In the genomic region with DNA sequence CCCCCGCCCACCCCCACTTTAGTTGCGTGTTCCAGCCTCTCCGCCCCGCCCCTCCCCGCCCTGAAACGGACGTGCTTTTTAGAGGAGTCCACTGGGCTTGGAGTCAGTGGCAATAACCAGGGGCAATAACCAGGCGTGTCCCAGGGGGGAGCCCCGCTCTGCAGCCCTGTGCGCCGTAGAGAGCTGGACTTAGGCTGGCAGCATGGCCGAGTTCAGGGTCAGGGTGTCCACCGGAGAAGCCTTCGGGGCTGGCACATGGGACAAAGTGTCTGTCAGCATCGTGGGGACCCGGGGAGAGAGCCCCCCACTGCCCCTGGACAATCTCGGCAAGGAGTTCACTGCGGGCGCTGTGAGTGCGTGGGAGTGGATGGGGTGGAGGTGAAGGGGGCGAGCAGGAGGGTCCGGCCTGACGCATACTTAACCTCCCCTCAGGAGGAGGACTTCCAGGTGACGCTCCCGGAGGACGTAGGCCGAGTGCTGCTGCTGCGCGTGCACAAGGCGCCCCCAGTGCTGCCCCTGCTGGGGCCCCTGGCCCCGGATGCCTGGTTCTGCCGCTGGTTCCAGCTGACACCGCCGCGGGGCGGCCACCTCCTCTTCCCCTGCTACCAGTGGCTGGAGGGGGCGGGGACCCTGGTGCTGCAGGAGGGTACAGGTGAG, we compare ENCODE assay signal across 9 cellular contexts. TPM values are rescaled to one million over a fixed set of nuclear protein-coding genes. Genes with fewer than 3 reads are reported as not detected.
DNase-seq lines count a peak whose midpoint lies in the region; ATAC-seq and TF ChIP-seq lines count a peak whose summit lies in the region.
"Had no signal": no experiment of that assay in that cellular context is flagged by ENCODE, and none has a peak within 500 bp of the region (broad histone marks: within the 10 kb centered on the region; RNA-seq: fewer than 3 reads in every experiment).

A gene with protein sequence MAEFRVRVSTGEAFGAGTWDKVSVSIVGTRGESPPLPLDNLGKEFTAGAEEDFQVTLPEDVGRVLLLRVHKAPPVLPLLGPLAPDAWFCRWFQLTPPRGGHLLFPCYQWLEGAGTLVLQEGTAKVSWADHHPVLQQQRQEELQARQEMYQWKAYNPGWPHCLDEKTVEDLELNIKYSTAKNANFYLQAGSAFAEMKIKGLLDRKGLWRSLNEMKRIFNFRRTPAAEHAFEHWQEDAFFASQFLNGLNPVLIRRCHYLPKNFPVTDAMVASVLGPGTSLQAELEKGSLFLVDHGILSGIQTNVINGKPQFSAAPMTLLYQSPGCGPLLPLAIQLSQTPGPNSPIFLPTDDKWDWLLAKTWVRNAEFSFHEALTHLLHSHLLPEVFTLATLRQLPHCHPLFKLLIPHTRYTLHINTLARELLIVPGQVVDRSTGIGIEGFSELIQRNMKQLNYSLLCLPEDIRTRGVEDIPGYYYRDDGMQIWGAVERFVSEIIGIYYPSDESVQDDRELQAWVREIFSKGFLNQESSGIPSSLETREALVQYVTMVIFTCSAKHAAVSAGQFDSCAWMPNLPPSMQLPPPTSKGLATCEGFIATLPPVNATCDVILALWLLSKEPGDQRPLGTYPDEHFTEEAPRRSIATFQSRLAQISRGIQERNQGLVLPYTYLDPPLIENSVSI (plus strand): TSS at position 106 of the 657 bp plus-strand sequence. CDS start 97 bp downstream, at position 203.

- H3K9ac ChIP-seq in mesenchymal stem cell (ENCODE audit: low read length): peak within 1 kb of the TSS; percentile 36

- H4K8ac ChIP-seq in mesenchymal stem cell (ENCODE audit: low read length): peak within 1 kb of the TSS; percentile 31

- peaks cover 0 to 4% (median 0%) of the 10 kb centered on the region in 4 donors for H3K4me1 Mint-ChIP-seq in CD4-positive, alpha-beta memory T cell

- H3K9me3 Mint-ChIP-seq in CD4-positive, alpha-beta memory T cell: peaks cover 0 to 7% (median 0%) of the 10 kb centered on the region in 8 donors

- no peak for DNase-seq in RWPE2 (ENCODE audit: low spot score)
- DNase-seq in dorsolateral prefrontal cortex: no peak
- DNase-seq in mesenchymal stem cell: no peak
- DNase-seq in stimulated activated naive CD8-positive, alpha-beta T cell treated with anti-CD3 and anti-CD28 coated beads, Interleukin-15, Interleukin-2, amounts not matched to agents 100 U/mL and 50 U/mL, for 24 hours: no peak
- DNase-seq in mesenteric fat pad (ENCODE audit: low spot score): no peak
- no peak for DNase-seq in CD4-positive, alpha-beta memory T cell
- DNase-seq: NCI-H524, Right ventricle myocardium superior had no signal

- peak; percentile 33; the same call in 1 of the 3 replicates for ATAC-seq in RWPE2 (ENCODE audit: low read depth)
- peak; percentile 37 for ATAC-seq in stimulated activated naive CD8-positive, alpha-beta T cell treated with anti-CD3 and anti-CD28 coated beads, Interleukin-15, Interleukin-2, amounts not matched to agents 100 U/mL and 50 U/mL, for 24 hours
- no peak for ATAC-seq in GM21390 (IDR thresholded peaks at IDR 0.05; ENCODE audit: unreplicated experiment)

- peak within 1 kb of the TSS in 1 of 2 experiments; percentile 90 for H3K23ac ChIP-seq in mesenchymal stem cell (ENCODE audit: low read length in 2 of 2)

- H3K4me1 ChIP-seq in RWPE2 (ENCODE audit: insufficient read depth, poor library complexity, severe bottlenecking): peaks cover 17% of the 10 kb centered on the region
- peaks cover 7% of the 10 kb centered on the region for H3K4me1 ChIP-seq in mesenchymal stem cell (ENCODE audit: control insufficient read depth, insufficient read depth, low read depth, low read length)
- H3K4me1 ChIP-seq in CD4-positive, alpha-beta memory T cell (ENCODE audit: insufficient read depth, low read length): no peaks in the 10 kb centered on the region

- H2BK12ac ChIP-seq in mesenchymal stem cell (ENCODE audit: low read length in 2 of 2): peak within 1 kb of the TSS in 1 of 2 experiments; percentile 43

- H3K36me3 Mint-ChIP-seq in CD4-positive, alpha-beta memory T cell: peaks cover 0 to 6% of the 10 kb centered on the region in 2 donors

- 21% methylated on average over 33 of the region's 37 CpGs for WGBS in mesenchymal stem cell

- H3K27ac ChIP-seq in RWPE2 (ENCODE audit: poor library complexity, severe bottlenecking) (no peak within 1 kb of the TSS), dorsolateral prefrontal cortex (peak within 1 kb of the TSS in 2 of 59 donors; percentile 3 to 58), mesenchymal stem cell (ENCODE audit: low read length, poor library complexity, severe bottlenecking) (no peak within 1 kb of the TSS)
- no peak within 1 kb of the TSS for H3K27ac ChIP-seq in CD4-positive, alpha-beta memory T cell (ENCODE audit: low read depth, low read length)

- H3K79me1 ChIP-seq in mesenchymal stem cell (replicated peaks; ENCODE audit: low read length, poor library complexity, severe bottlenecking): no peaks in the 10 kb centered on the region

- peak within 1 kb of the TSS; percentile 40 for H4K91ac ChIP-seq in mesenchymal stem cell (ENCODE audit: low read length)

- no peak within 1 kb of the TSS for H2BK120ac ChIP-seq in mesenchymal stem cell (ENCODE audit: low read depth, low read length)

- H2AFZ ChIP-seq in mesenchymal stem cell (ENCODE audit: low read depth, low read length): peak within 1 kb of the TSS; percentile 73

- H3K4me3 ChIP-seq in RWPE2 (ENCODE audit: severe bottlenecking): peak within 1 kb of the TSS; percentile 21
- peak within 1 kb of the TSS in 38 of 59 donors; percentile 7 to 52 (median 28) for H3K4me3 ChIP-seq in dorsolateral prefrontal cortex
- H3K4me3 ChIP-seq in mesenchymal stem cell (ENCODE audit: insufficient read depth in 1 of 2, low read depth in 1 of 2, low read length in 2 of 2): peak within 1 kb of the TSS in 1 of 2 experiments; percentile 10
- H3K4me3 ChIP-seq in CD4-positive, alpha-beta memory T cell (ENCODE audit: low read length in 2 of 2): no peak within 1 kb of the TSS

- H3K18ac ChIP-seq in mesenchymal stem cell (ENCODE audit: low read depth in 1 of 2, low read length in 2 of 2): no peak within 1 kb of the TSS

- H3K4ac ChIP-seq in mesenchymal stem cell (ENCODE audit: low read depth in 1 of 2, low read length in 2 of 2): no peak within 1 kb of the TSS

- no peak within 1 kb of the TSS for H2BK15ac ChIP-seq in mesenchymal stem cell (ENCODE audit: low read depth, poor library complexity, severe bottlenecking)

- H3K9me3 ChIP-seq in RWPE2 (ENCODE audit: severe bottlenecking) (no peaks in the 10 kb centered on the region), mesenchymal stem cell (ENCODE audit: control insufficient read depth, low read length) (no peaks in the 10 kb centered on the region)
- no peaks in the 10 kb centered on the region for H3K9me3 ChIP-seq in CD4-positive, alpha-beta memory T cell (ENCODE audit: control insufficient read depth in 1 of 2, low read length in 2 of 2)

- CTCF ChIA-PET in CD4-positive, alpha-beta memory T cell (lab: Charles Lee; ENCODE audit: partially characterized antibody): no interaction called here

- POLR2A ChIA-PET in CD4-positive, alpha-beta memory T cell (lab: Charles Lee; ENCODE audit: partially characterized antibody): no interaction called here

- no peak within 1 kb of the TSS for H2AK5ac ChIP-seq in mesenchymal stem cell (ENCODE audit: low read length, severe bottlenecking)

- intact Hi-C loops in dorsolateral prefrontal cortex (cut with DNase I): no loop called here
- intact Hi-C loops in CD4-positive, alpha-beta memory T cell (cut with micrococcal nuclease): no loop called here

- H3K27me3 ChIP-seq in RWPE2 (ENCODE audit: insufficient read depth, poor library complexity, severe bottlenecking): no peaks in the 10 kb centered on the region
- peaks cover 0 to 25% (median 4%) of the 10 kb centered on the region in 45 donors for H3K27me3 ChIP-seq in dorsolateral prefrontal cortex
- H3K27me3 ChIP-seq in mesenchymal stem cell (ENCODE audit: control insufficient read depth in 1 of 2, insufficient read depth in 1 of 2, low read length in 2 of 2): peaks cover 22 to 44% of the 10 kb centered on the region in 2 experiments
- no peaks in the 10 kb centered on the region for H3K27me3 ChIP-seq in CD4-positive, alpha-beta memory T cell (ENCODE audit: insufficient read depth, low read length)

- no peak within 1 kb of the TSS for H3K27ac Mint-ChIP-seq in CD4-positive, alpha-beta memory T cell

- H3K14ac ChIP-seq in mesenchymal stem cell (ENCODE audit: low read length in 2 of 2): peak within 1 kb of the TSS in 1 of 2 experiments; percentile 49

- peak within 1 kb of the TSS in 1 of 8 donors; percentile 29 for H3K4me3 Mint-ChIP-seq in CD4-positive, alpha-beta memory T cell

- TF ChIP-seq CTCF in RWPE2 (IDR thresholded peaks at IDR 0.05; ENCODE audit: poor library complexity, severe bottlenecking) (no peak), dorsolateral prefrontal cortex (IDR thresholded peaks at IDR 0.05 in 54 of 56, conservative IDR thresholded peaks at IDR 0.05 in 2 of 56; ENCODE audit: low read depth in 1 of 56, partially characterized antibody in 56 of 56) (no peak)

- H2BK5ac ChIP-seq in mesenchymal stem cell (ENCODE audit: low read depth, low read length, poor library complexity, severe bottlenecking): no peak within 1 kb of the TSS

- no peak within 1 kb of the TSS for H3K4me2 ChIP-seq in mesenchymal stem cell (ENCODE audit: low read length, poor library complexity, severe bottlenecking)

- H3K36me3 ChIP-seq in RWPE2 (ENCODE audit: low read depth): no peaks in the 10 kb centered on the region
- H3K36me3 ChIP-seq in mesenchymal stem cell (ENCODE audit: control insufficient read depth in 1 of 2, insufficient read depth in 2 of 2, low read depth in 1 of 2, low read length in 2 of 2): no peaks in the 10 kb centered on the region
- no peaks in the 10 kb centered on the region for H3K36me3 ChIP-seq in CD4-positive, alpha-beta memory T cell (ENCODE audit: insufficient read depth, low read length)

- peaks cover 16 to 24% of the 10 kb centered on the region in 2 donors for H3K27me3 Mint-ChIP-seq in CD4-positive, alpha-beta memory T cell

RNA-seq across cellular contexts. Expression of the gene that starts here (rescaled TPM):
- total RNA-seq in dorsolateral prefrontal cortex (1 to 10 TPM in 90 of 120 experiments, under 1 TPM in 29, not detected in 1; 0.29 to 6.8 (median 2.0) TPM), mesenteric fat pad (2.9 TPM)
- polyA plus RNA-seq in mesenchymal stem cell (2013, experiment 1 of 2): 0.11 TPM
- polyA plus RNA-seq in mesenchymal stem cell (2013, experiment 2 of 2): 0.11 TPM
- total RNA-seq in CD4-positive, alpha-beta memory T cell: under 1 TPM in 1 of 2 experiments, not detected in 1; 0.15 TPM
- not detected for polyA plus RNA-seq in CD4-positive, alpha-beta memory T cell
- total RNA-seq: Right ventricle myocardium superior had no signal

Comparison
In these comparisons a context has a peak if more than half of its experiments do, and no peak if none do; other contexts are left out.
1. H3K4me3 ChIP-seq: peak in RWPE2 (single experiment) and dorsolateral prefrontal cortex (38 of 59); none in CD4-positive, alpha-beta memory T cell (0 of 2).